1 cellular context compared by ENCODE assay signal in genomic region chr9:121744687-121745395, GRCh38.
TF ChIP-seq lines count a peak whose summit lies in the region.

No MANE protein-coding gene starts in this region.

TF ChIP-seq in WTC11, 78 proteins besides CTCF, POLR2A, EP300 and RAD21 (continued from another document):
- TF ChIP-seq AR (CRISPR knock-in tag; IDR thresholded peaks at IDR 0.05) (no peak), ZSCAN18 (CRISPR knock-in tag; IDR thresholded peaks at IDR 0.05) (no peak), ZNF219 (CRISPR knock-in tag; IDR thresholded peaks at IDR 0.05; ENCODE audit: borderline replicate concordance) (no peak), NR1H2 (CRISPR knock-in tag; IDR thresholded peaks at IDR 0.05) (no peak), NFE2L1 (CRISPR knock-in tag; IDR thresholded peaks at IDR 0.05) (no peak), SMAD4 (CRISPR knock-in tag; IDR thresholded peaks at IDR 0.05) (no peak), ARID4B (CRISPR knock-in tag; IDR thresholded peaks at IDR 0.05; ENCODE audit: borderline replicate concordance) (no peak), CDX4 (CRISPR knock-in tag; IDR thresholded peaks at IDR 0.05; ENCODE audit: borderline replicate concordance) (no peak), RELA (CRISPR knock-in tag; IDR thresholded peaks at IDR 0.05; ENCODE audit: borderline replicate concordance) (no peak), ZNF317 (CRISPR knock-in tag; IDR thresholded peaks at IDR 0.05; ENCODE audit: borderline replicate concordance, low read depth) (no peak), JUN (CRISPR knock-in tag; IDR thresholded peaks at IDR 0.05) (no peak)
